20 cellular contexts compared by ENCODE assay signal in genomic region chr13:67015976-67016600, GRCh38.
DNase-seq lines count a peak whose midpoint lies in the region; ATAC-seq and TF ChIP-seq lines count a peak whose summit lies in the region.
"Had no signal": no experiment of that assay in that cellular context is flagged by ENCODE, and none has a peak within 500 bp of the region (broad histone marks: within the 10 kb centered on the region; RNA-seq: fewer than 3 reads in every experiment).

No MANE protein-coding gene starts in this region.

- H3K27ac ChIP-seq in left lung (no peak overlapping the region), brain microvascular endothelial cell (no peak overlapping the region)
- H3K27ac ChIP-seq: 22Rv1; BLaER1 treated with 17β-estradiol and CSF1 and Interleukin-3, amounts not matched to agents 10 nM and 100 nM had no signal

- peaks cover 0 to 3% of the 10 kb centered on the region in 2 donors for H3K9me3 ChIP-seq in left lung
- H3K9me3 ChIP-seq: BE2C had no signal

- no peaks in the 10 kb centered on the region for H3K4me1 ChIP-seq in left lung

- intact Hi-C loops in left lung (cut with DNase I) = no loop called here

- no peaks in the 10 kb centered on the region for H3K27me3 ChIP-seq in left lung
- no peaks in the 10 kb centered on the region for H3K27me3 ChIP-seq in brain microvascular endothelial cell (replicated peaks)
- H3K27me3 ChIP-seq: BE2C; BLaER1 treated with 17β-estradiol and CSF1 and Interleukin-3, amounts not matched to agents 10 nM and 100 nM had no signal

- H3K4me3 ChIP-seq in left lung = no peak overlapping the region
- H3K4me3 ChIP-seq in brain microvascular endothelial cell (ENCODE audit: low read depth, low read length) = no peak overlapping the region
- H3K4me3 ChIP-seq: BLaER1 treated with 17β-estradiol and CSF1 and Interleukin-3, amounts not matched to agents 10 nM and 100 nM had no signal

- in situ Hi-C loops in brain microvascular endothelial cell (cut with HindIII; ENCODE audit: low pct_ligation_motif_present, low sequenced_read_pairs) = no loop called here

- DNase-seq in NCI-H82 (lab: John Stamatoyannopoulos, UW) (peak; percentile 14), NCI-H82 treated with DMSO at 0.1 percent for 48 hours (lab: John Stamatoyannopoulos, UW; ENCODE audit: unreplicated experiment) (no peak), NCI-H69 (lab: John Stamatoyannopoulos, UW) (peak; percentile 53), left lung (no peak), GM19238 (ENCODE audit: insufficient read length, low spot score) (no peak), brain microvascular endothelial cell (no peak)
- DNase-seq: ACHN; AML-193; BE2C; CD4-positive, alpha-beta T cell; CD8-positive, alpha-beta memory T cell; DMS 273 treated with DMSO at 0.1 percent for 48 hours; DMS79; GF-D8; GOT3; H7; HCEC 1CT; HFFc6 had no signal

- TF ChIP-seq CTCF in left lung (IDR thresholded peaks at IDR 0.05) (no peak), brain microvascular endothelial cell (IDR thresholded peaks at IDR 0.05; ENCODE audit: low read depth, low read length, missing control alignments) (no peak)

- no peaks in the 10 kb centered on the region for H3K36me3 ChIP-seq in left lung
- no peaks in the 10 kb centered on the region for H3K36me3 ChIP-seq in brain microvascular endothelial cell (replicated peaks)
- H3K36me3 ChIP-seq: BE2C; BLaER1 treated with 17β-estradiol and CSF1 and Interleukin-3, amounts not matched to agents 10 nM and 100 nM had no signal

- ATAC-seq in left lung = peak; percentile 62

Comparison
In these comparisons a context has a peak if more than half of its experiments do, and no peak if none do; other contexts are left out.
1. DNase-seq: peak in NCI-H82 (single experiment) and NCI-H69 (single experiment); none in NCI-H82 treated with DMSO at 0.1 percent for 48 hours (single experiment), left lung (0 of 2), GM19238 (single experiment) and brain microvascular endothelial cell (single experiment).